1 cellular context compared by ENCODE assay signal in the genomic region with DNA sequence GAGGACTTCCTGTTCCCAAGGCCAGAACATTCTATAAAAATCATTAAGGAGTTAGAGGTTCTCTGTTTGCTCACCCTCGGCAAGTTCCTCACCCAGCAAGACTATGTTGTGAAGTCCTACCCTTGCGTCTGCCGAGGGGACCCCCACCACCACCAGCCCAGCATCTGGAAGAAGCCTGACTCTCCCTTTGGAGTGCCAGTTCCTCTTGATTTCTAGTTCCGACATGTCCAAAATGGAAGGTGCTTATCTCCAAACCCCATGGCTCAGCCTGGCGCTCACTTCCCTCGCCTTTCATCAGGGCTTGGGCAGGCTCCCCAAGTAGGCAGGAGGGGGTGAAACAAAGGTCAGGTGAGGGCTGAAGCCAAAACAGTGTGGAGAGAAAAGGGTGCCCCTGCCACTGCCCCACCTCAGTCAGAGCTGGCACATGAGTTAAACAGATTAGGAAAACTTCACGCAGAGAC.
TF ChIP-seq lines count a peak whose summit lies in the region.

No MANE protein-coding gene starts in this region.

TF ChIP-seq in IMR-90, 13 proteins besides CTCF, POLR2A, EP300 and RAD21:
- TF ChIP-seq, protein P1, sequence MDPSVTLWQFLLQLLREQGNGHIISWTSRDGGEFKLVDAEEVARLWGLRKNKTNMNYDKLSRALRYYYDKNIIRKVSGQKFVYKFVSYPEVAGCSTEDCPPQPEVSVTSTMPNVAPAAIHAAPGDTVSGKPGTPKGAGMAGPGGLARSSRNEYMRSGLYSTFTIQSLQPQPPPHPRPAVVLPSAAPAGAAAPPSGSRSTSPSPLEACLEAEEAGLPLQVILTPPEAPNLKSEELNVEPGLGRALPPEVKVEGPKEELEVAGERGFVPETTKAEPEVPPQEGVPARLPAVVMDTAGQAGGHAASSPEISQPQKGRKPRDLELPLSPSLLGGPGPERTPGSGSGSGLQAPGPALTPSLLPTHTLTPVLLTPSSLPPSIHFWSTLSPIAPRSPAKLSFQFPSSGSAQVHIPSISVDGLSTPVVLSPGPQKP (IDR thresholded peaks at IDR 0.05; ENCODE audit: borderline replicate concordance, low read depth, low read length) = no peak
- no peak for TF ChIP-seq BHLHE40 (IDR thresholded peaks at IDR 0.05; ENCODE audit: low read depth, low read length)
